In the genomic region with DNA sequence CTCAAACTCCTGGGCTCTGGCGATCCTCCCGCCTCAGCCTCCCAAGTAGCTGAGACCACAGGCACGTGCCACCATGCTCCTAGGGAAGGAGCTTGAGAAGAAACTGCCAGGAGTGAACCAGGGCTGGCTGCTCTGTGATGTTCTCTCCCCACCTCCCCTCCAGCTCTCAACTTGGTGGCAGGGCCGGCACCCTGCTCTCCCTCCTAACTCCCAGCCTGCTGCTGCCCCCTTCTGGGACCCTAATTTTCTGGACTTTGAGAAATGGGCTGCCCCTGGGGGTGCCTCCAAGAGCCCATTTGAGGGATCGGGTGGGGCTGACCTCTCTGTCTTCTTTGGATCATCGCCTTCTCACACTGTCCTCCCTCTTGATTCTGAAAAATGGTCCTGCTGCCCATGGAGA, we compare ENCODE assay signal across 9 cellular contexts. TPM values are rescaled to one million over a fixed set of nuclear protein-coding genes. Genes with fewer than 3 reads are reported as not detected.
DNase-seq lines count a peak whose midpoint lies in the region; ATAC-seq and TF ChIP-seq lines count a peak whose summit lies in the region.
"Had no signal": no experiment of that assay in that cellular context is flagged by ENCODE, and none has a peak within 500 bp of the region (broad histone marks: within the 10 kb centered on the region; RNA-seq: fewer than 3 reads in every experiment).

No MANE protein-coding gene starts in this region.

- peak overlapping the region; percentile 77 for H3K27ac Mint-ChIP-seq in activated naive CD4-positive, alpha-beta T cell treated with anti-CD3 and anti-CD28 coated beads, Interleukin-2, amount 50 U/mL, for 24 hours
- H3K27ac Mint-ChIP-seq in natural killer cell treated with Interleukin-12 subunit alpha and Interleukin-12 subunit beta and Interleukin-15 and Interleukin-18, amount 100 ng/mL, for 72 hours, result peak overlapping the region in 1 of 2 donors; percentile 45

- H3K4me3 Mint-ChIP-seq in activated naive CD4-positive, alpha-beta T cell treated with anti-CD3 and anti-CD28 coated beads, Interleukin-2, amount 50 U/mL, for 24 hours, result no peak overlapping the region
- no peak overlapping the region for H3K4me3 Mint-ChIP-seq in natural killer cell treated with Interleukin-12 subunit alpha and Interleukin-12 subunit beta and Interleukin-15 and Interleukin-18, amount 100 ng/mL, for 72 hours
- H3K4me3 Mint-ChIP-seq: central memory CD8-positive, alpha-beta T cell had no signal

- no peaks in the 10 kb centered on the region for H3K9me3 Mint-ChIP-seq in activated naive CD4-positive, alpha-beta T cell treated with anti-CD3 and anti-CD28 coated beads, Interleukin-2, amount 50 U/mL, for 24 hours
- no peaks in the 10 kb centered on the region for H3K9me3 Mint-ChIP-seq in natural killer cell treated with Interleukin-12 subunit alpha and Interleukin-12 subunit beta and Interleukin-15 and Interleukin-18, amount 100 ng/mL, for 72 hours
- H3K9me3 Mint-ChIP-seq: central memory CD8-positive, alpha-beta T cell had no signal

- TF ChIP-seq CTCF in GM10248 (IDR thresholded peaks at IDR 0.05; ENCODE audit: control extremely low read depth, extremely low read depth, low read depth, missing control alignments), result peak; percentile 83

- peak; percentile 60 to 65 for ATAC-seq in natural killer cell treated with Interleukin-12 subunit alpha and Interleukin-12 subunit beta and Interleukin-15 and Interleukin-18, amount 100 ng/mL, for 72 hours
- ATAC-seq in GM18858 (IDR thresholded peaks at IDR 0.05; ENCODE audit: unreplicated experiment), result no peak
- no peak for ATAC-seq in HG03095 (IDR thresholded peaks at IDR 0.05; ENCODE audit: unreplicated experiment)

- DNase-seq in GM10248 (ENCODE audit: extremely low spot score) (peak; percentile 76), NCI-H748 treated with DMSO at 0.1 percent for 48 hours (lab: John Stamatoyannopoulos, UW) (peak; percentile 7), EL (no peak), foreskin melanocyte (no peak)
- DNase-seq in natural killer cell treated with Interleukin-12 subunit alpha and Interleukin-12 subunit beta and Interleukin-15 and Interleukin-18, amount 100 ng/mL, for 72 hours (ENCODE audit: low spot score), result no peak

- peaks cover 20% of the 10 kb centered on the region for H3K4me1 Mint-ChIP-seq in activated naive CD4-positive, alpha-beta T cell treated with anti-CD3 and anti-CD28 coated beads, Interleukin-2, amount 50 U/mL, for 24 hours
- H3K4me1 Mint-ChIP-seq in natural killer cell treated with Interleukin-12 subunit alpha and Interleukin-12 subunit beta and Interleukin-15 and Interleukin-18, amount 100 ng/mL, for 72 hours (ENCODE audit: low read depth in 2 of 2), result peaks cover 12 to 24% of the 10 kb centered on the region in 2 donors

- CTCF ChIA-PET in GM10248 (lab: Yijun Ruan, JAX), result interaction anchor here (0.7 to 30.0 kb wide), 36 partner anchors 8 to 436 kb away, joined by 3 to 890 read pairs (median 4); partner anchors contain the start of genes CNP, GHDC and STAT3

- H3K36me3 Mint-ChIP-seq in activated naive CD4-positive, alpha-beta T cell treated with anti-CD3 and anti-CD28 coated beads, Interleukin-2, amount 50 U/mL, for 24 hours, result no peaks in the 10 kb centered on the region
- H3K36me3 Mint-ChIP-seq in natural killer cell treated with Interleukin-12 subunit alpha and Interleukin-12 subunit beta and Interleukin-15 and Interleukin-18, amount 100 ng/mL, for 72 hours, result no peaks in the 10 kb centered on the region

- POLR2A ChIA-PET in GM10248 (lab: Yijun Ruan, JAX), result interaction anchor here (0.6 to 1.2 kb wide), 2 partner anchors 15 to 84 kb away, joined by 4 to 5 read pairs; partner anchors contain the start of gene STAT3

- no peaks in the 10 kb centered on the region for H3K27me3 Mint-ChIP-seq in activated naive CD4-positive, alpha-beta T cell treated with anti-CD3 and anti-CD28 coated beads, Interleukin-2, amount 50 U/mL, for 24 hours
- H3K27me3 Mint-ChIP-seq in natural killer cell treated with Interleukin-12 subunit alpha and Interleukin-12 subunit beta and Interleukin-15 and Interleukin-18, amount 100 ng/mL, for 72 hours, result peaks cover 0 to 6% of the 10 kb centered on the region in 2 donors
- H3K27me3 Mint-ChIP-seq: central memory CD8-positive, alpha-beta T cell had no signal

RNA-seq across cellular contexts. Expression of gene STAT3, which starts 14.9 kb away (rescaled TPM):
- total RNA-seq in natural killer cell treated with Interleukin-12 subunit alpha and Interleukin-12 subunit beta and Interleukin-15 and Interleukin-18, amount 100 ng/mL, for 72 hours, result 100 to 1,000 TPM; 171 to 344 TPM

RNA-seq across cellular contexts. Expression of gene CAVIN1, which starts 19.9 kb away (rescaled TPM):
- total RNA-seq in natural killer cell treated with Interleukin-12 subunit alpha and Interleukin-12 subunit beta and Interleukin-15 and Interleukin-18, amount 100 ng/mL, for 72 hours, result under 1 TPM in 1 of 2 donors, not detected in 1; 0.17 TPM

RNA-seq across cellular contexts. Expression of gene ATP6V0A1, which starts 55.5 kb away (rescaled TPM):
- 10 to 100 TPM in 1 of 2 donors, 1 to 10 TPM in 1; 6.7 to 13.9 TPM for total RNA-seq in natural killer cell treated with Interleukin-12 subunit alpha and Interleukin-12 subunit beta and Interleukin-15 and Interleukin-18, amount 100 ng/mL, for 72 hours

Comparison
In these comparisons a context has a peak if more than half of its experiments do, and no peak if none do; other contexts are left out.
1. DNase-seq: peak in GM10248 (single experiment) and NCI-H748 treated with DMSO at 0.1 percent for 48 hours (single experiment); none in natural killer cell treated with Interleukin-12 subunit alpha and Interleukin-12 subunit beta and Interleukin-15 and Interleukin-18, amount 100 ng/mL, for 72 hours (single experiment), EL (single experiment) and foreskin melanocyte (single experiment).
2. ATAC-seq: peak in natural killer cell treated with Interleukin-12 subunit alpha and Interleukin-12 subunit beta and Interleukin-15 and Interleukin-18, amount 100 ng/mL, for 72 hours (2 of 2); none in GM18858 (single experiment) and HG03095 (single experiment).